In the genomic region with DNA sequence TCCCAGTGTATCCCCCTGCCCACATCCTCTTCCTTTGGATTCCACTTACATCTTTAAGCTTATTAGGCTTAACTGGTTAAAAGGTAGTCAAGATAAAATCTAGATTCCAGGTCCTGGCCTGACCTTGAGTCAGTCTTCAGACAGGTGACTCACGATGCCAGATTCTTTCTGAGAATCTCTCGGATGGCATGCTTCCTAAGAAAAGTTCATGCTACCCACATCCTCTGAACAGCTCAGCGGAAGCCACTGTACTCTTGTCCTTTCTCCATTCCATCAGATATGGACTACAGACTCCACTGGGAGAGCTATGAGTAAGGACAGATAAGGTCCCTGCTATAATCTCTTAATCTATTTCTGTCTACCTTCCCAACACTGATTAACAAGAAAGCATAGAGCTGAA, we compare ENCODE assay signal across 14 cellular contexts. TPM values are rescaled to one million over a fixed set of nuclear protein-coding genes. Genes with fewer than 3 reads are reported as not detected.
DNase-seq lines count a peak whose midpoint lies in the region; ATAC-seq, FAIRE-seq and TF ChIP-seq lines count a peak whose summit lies in the region.
"Had no signal": no experiment of that assay in that cellular context is flagged by ENCODE, and none has a peak within 500 bp of the region (broad histone marks: within the 10 kb centered on the region; RNA-seq: fewer than 3 reads in every experiment).

No MANE protein-coding gene starts in this region.

- peaks cover 3% of the 10 kb centered on the region; the same call in 1 of the 2 replicates for H3K9me3 ChIP-seq in Panc1 (ENCODE audit: control insufficient read depth, insufficient read depth, low read depth, low read length)
- H3K9me3 ChIP-seq in endodermal cell (ENCODE audit: control insufficient read depth, low read length) = no peaks in the 10 kb centered on the region
- H3K9me3 ChIP-seq: heart left ventricle, suprapubic skin had no signal

- peaks cover 9% of the 10 kb centered on the region for H3K4me1 Mint-ChIP-seq in endodermal cell
- H3K4me1 Mint-ChIP-seq in osteocyte (ENCODE audit: unreplicated experiment) = peaks cover 16% of the 10 kb centered on the region

- TF ChIP-seq CTCF in Panc1 (IDR thresholded peaks at IDR 0.05) (no peak), endodermal cell (conservative IDR thresholded peaks at IDR 0.05) (no peak), osteocyte (IDR thresholded peaks at IDR 0.05) (no peak)

- H3K27me3 Mint-ChIP-seq in endodermal cell (ENCODE audit: insufficient read depth) (no peaks in the 10 kb centered on the region), osteocyte (ENCODE audit: unreplicated experiment) (no peaks in the 10 kb centered on the region)

- peak overlapping the region; percentile 89 for H3K27ac Mint-ChIP-seq in endodermal cell
- peak overlapping the region; percentile 66 for H3K27ac Mint-ChIP-seq in osteocyte (ENCODE audit: unreplicated experiment)

- H3K4me3 ChIP-seq in Panc1 (ENCODE audit: low read depth in 2 of 2, low read length in 2 of 2) (no peak overlapping the region; a peak in 1 of 4 replicates), endodermal cell (ENCODE audit: low read length) (no peak overlapping the region)
- H3K4me3 ChIP-seq: heart left ventricle, suprapubic skin had no signal

- H3K9me3 Mint-ChIP-seq in endodermal cell (peaks cover 19% of the 10 kb centered on the region), osteocyte (ENCODE audit: unreplicated experiment) (no peaks in the 10 kb centered on the region)

- in situ Hi-C loops in Panc1 (cut with HindIII; ENCODE audit: low pct_unique_long_range_greater_than_20kb, low sequenced_read_pairs) = no loop called here

- H3K4me1 ChIP-seq in Panc1 (ENCODE audit: control insufficient read depth, insufficient read depth, low read length) = peaks cover 43% of the 10 kb centered on the region
- peaks cover 4% of the 10 kb centered on the region for H3K4me1 ChIP-seq in endodermal cell (ENCODE audit: control insufficient read depth, insufficient read depth, low read length)

- H3K27me3 ChIP-seq in Panc1 (ENCODE audit: control insufficient read depth, insufficient read depth, low read length) (no peaks in the 10 kb centered on the region), endodermal cell (ENCODE audit: control insufficient read depth, insufficient read depth, low read length, poor library complexity, severe bottlenecking) (no peaks in the 10 kb centered on the region)
- H3K27me3 ChIP-seq: heart left ventricle, suprapubic skin had no signal

- DNase-seq in GM03348 (ENCODE audit: low spot score) (peak; percentile 69), Panc1 (ENCODE audit: low read depth, low spot score) (peak; percentile 87), endodermal cell (no peak), osteocyte (ENCODE audit: extremely low spot score, unreplicated experiment) (no peak), KG1 (lab: John Stamatoyannopoulos, UW) (no peak), GM12892 (ENCODE audit: insufficient read length) (no peak)
- DNase-seq: caudate nucleus; heart left ventricle; NCI-H2107; stimulated activated CD4-positive, alpha-beta T cell treated with anti-CD3 and anti-CD28 coated beads, Interleukin-4, amount 100 ng/mL, for 4 hours had no signal

- no peak for FAIRE-seq in GM12892 (lab: Jason Lieb, UNC)
- FAIRE-seq: G401.6 had no signal

- H3K36me3 ChIP-seq in Panc1 (ENCODE audit: control insufficient read depth, insufficient read depth, low read length) = peaks cover 7% of the 10 kb centered on the region
- H3K36me3 ChIP-seq in endodermal cell (ENCODE audit: control insufficient read depth, insufficient read depth, low read length) = peaks cover 37% of the 10 kb centered on the region

- no peak overlapping the region for H3K9ac ChIP-seq in endodermal cell (ENCODE audit: extremely low read depth, low read length, poor library complexity, severe bottlenecking)

- H3K4me3 Mint-ChIP-seq in endodermal cell (no peak overlapping the region), osteocyte (ENCODE audit: unreplicated experiment) (no peak overlapping the region)

- ATAC-seq in Panc1 (peak; percentile 91), HG02840 (IDR thresholded peaks at IDR 0.05; ENCODE audit: low FRiP score, unreplicated experiment) (no peak), GM19351 (IDR thresholded peaks at IDR 0.05; ENCODE audit: unreplicated experiment) (no peak)

- 71 to 77% methylated on average over 2 to 3 of the region's 3 CpGs for WGBS in endodermal cell (ENCODE audit: insufficient coverage in 1 of 2, insufficient read length in 1 of 2), 2 experiments

- peak overlapping the region; percentile 82 for H3K27ac ChIP-seq in Panc1 (ENCODE audit: low read length)
- H3K27ac ChIP-seq in endodermal cell (ENCODE audit: low read depth, low read length) = no peak overlapping the region
- H3K27ac ChIP-seq: suprapubic skin had no signal

- H3K36me3 Mint-ChIP-seq in endodermal cell (ENCODE audit: low read depth) (peaks cover 60% of the 10 kb centered on the region), osteocyte (ENCODE audit: unreplicated experiment) (peaks cover 31% of the 10 kb centered on the region)

- CTCF ChIA-PET in Panc1 (lab: Charles Lee) = interaction anchor here (0.6 to 1.1 kb wide), 4 partner anchors 79 to 120 kb away, joined by 3 to 16 read pairs (median 6); no protein-coding TSS in a partner anchor

- POLR2A ChIA-PET in Panc1 (lab: Charles Lee) = interaction anchor here (0.7 to 1.2 kb wide), 4 partner anchors 11 to 395 kb away, joined by 3 to 8 read pairs (median 4); a partner anchor contains a TSS

- no peak for TF ChIP-seq POLR2A in GM12892 (IDR thresholded peaks at IDR 0.05; ENCODE audit: low read depth, low read length)

- BruUV-seq in Panc1 (replicated peaks; lab: Mats Ljungman, UMichigan) = no TSS peak

- intact Hi-C loops in Panc1 (cut with micrococcal nuclease; ENCODE audit: unreplicated experiment) = loop anchor here (5.0 kb wide), 1 partner anchor 119 kb away; no protein-coding TSS in a partner anchor

RNA-seq across cellular contexts. Expression of a gene that starts 43.4 kb away (rescaled TPM):
- total RNA-seq in Panc1 (2021; ENCODE audit: unreplicated experiment) (39.3 TPM), endodermal cell (10 to 100 TPM; 45.4 to 85.4 TPM), osteocyte (16.2 and 17.5 TPM in 2 replicates)
- polyA plus RNA-seq in Panc1 (2012; ENCODE audit: insufficient read length) = 21.7 TPM
- polyA plus RNA-seq in endodermal cell (2013, experiment 1 of 2) = 18.8 TPM
- 17.5 TPM for polyA plus RNA-seq in endodermal cell (2013, experiment 2 of 2)
- polyA plus RNA-seq in GM12892 (2012; ENCODE audit: missing spikeins) = 12.1 TPM

Comparison
In these comparisons a context has a peak if more than half of its experiments do, and no peak if none do; other contexts are left out.
1. DNase-seq: peak in GM03348 (single experiment) and Panc1 (single experiment); none in endodermal cell (single experiment), osteocyte (single experiment), KG1 (single experiment) and GM12892 (single experiment).